Comparison of ENCODE assay signal across 37 cellular contexts in the genomic region with DNA sequence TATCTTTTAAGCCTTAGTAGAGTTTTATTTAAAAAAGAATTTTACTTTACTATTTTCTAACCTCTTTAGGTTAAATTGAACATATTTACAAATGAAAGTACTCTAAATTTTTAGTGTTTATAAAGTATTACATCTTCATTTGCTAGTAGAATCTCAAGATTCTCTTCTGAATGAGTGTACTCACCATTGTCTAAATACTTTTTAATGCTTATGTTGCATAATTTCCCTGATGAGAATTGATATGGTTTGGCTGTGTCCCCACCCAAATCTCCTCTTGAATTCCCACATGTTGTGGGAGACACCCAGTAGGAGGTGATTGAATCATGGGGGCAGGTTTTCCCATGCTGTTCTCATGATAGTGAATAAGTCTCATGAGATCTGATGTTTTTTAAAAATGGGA. TPM values are rescaled to one million over a fixed set of nuclear protein-coding genes. Genes with fewer than 3 reads are reported as not detected.
"Had no signal": no experiment of that assay in that cellular context is flagged by ENCODE, and none has a peak within 500 bp of the region (broad histone marks: within the 10 kb centered on the region; RNA-seq: fewer than 3 reads in every experiment).

No MANE protein-coding gene starts in this region.

- H3K9me3 ChIP-seq: MG63 had no signal

- DNase-seq: Karpas-422, Kasumi-1, MG63, MM.1S, MV-4-11, NCI-H1048, NCI-H1092 treated with DMSO at 0.1 percent for 48 hours, NCI-H1105, NCI-H1105 treated with DMSO at 0.1 percent for 48 hours, NCI-H1417 treated with DMSO at 0.1 percent for 48 hours, NCI-H1436, NCI-H1436 treated with DMSO at 0.1 percent for 48 hours, NCI-H146, NCI-H1694, NCI-H1694 treated with DMSO at 0.1 percent for 48 hours, NCI-H187, NCI-H187 treated with DMSO at 0.1 percent for 48 hours, NCI-H1930, NCI-H2029, NCI-H2029 treated with DMSO at 0.1 percent for 48 hours, NCI-H2081, NCI-H2081 treated with DMSO at 0.1 percent for 48 hours, NCI-H2107, NCI-H2171, NCI-H2171 treated with DMSO at 0.1 percent for 48 hours, NCI-H2227 treated with DMSO at 0.1 percent for 48 hours, NCI-H226, NCI-H345, NCI-H446, NCI-H446 treated with DMSO at 0.1 percent for 48 hours, NCI-H510A, NCI-H510A treated with DMSO at 0.1 percent for 48 hours, NCI-H524, NCI-H524 treated with DMSO at 0.1 percent for 48 hours had no signal

- H3K27me3 ChIP-seq: MG63 had no signal

- H3K36me3 ChIP-seq: MG63 had no signal

- H3K4me3 ChIP-seq: MG63 had no signal

RNA-seq across cellular contexts. Expression of gene VIP, which starts 53.6 kb away (rescaled TPM):
- total RNA-seq: M059J, MCF 10A, NCI-H460 had no signal
